ENCODE assay signal across 1 cellular context in genomic region chr4:7381890-7382633, GRCh38.
TF ChIP-seq lines count a peak whose summit lies in the region.

No MANE protein-coding gene starts in this region.

TF ChIP-seq in SK-N-SH, 30 proteins besides CTCF, POLR2A, EP300 and RAD21 (continued from another document):
- TF ChIP-seq USF2 (IDR thresholded peaks at IDR 0.05; ENCODE audit: borderline replicate concordance, low read depth, low read length), result no peak
- TF ChIP-seq POLR2AphosphoS5 (IDR thresholded peaks at IDR 0.05; ENCODE audit: low read depth, low read length), result no peak
- TF ChIP-seq CHD2 (IDR thresholded peaks at IDR 0.05; ENCODE audit: low read length, partially characterized antibody), result no peak
